8 cellular contexts compared by ENCODE assay signal in the genomic region with DNA sequence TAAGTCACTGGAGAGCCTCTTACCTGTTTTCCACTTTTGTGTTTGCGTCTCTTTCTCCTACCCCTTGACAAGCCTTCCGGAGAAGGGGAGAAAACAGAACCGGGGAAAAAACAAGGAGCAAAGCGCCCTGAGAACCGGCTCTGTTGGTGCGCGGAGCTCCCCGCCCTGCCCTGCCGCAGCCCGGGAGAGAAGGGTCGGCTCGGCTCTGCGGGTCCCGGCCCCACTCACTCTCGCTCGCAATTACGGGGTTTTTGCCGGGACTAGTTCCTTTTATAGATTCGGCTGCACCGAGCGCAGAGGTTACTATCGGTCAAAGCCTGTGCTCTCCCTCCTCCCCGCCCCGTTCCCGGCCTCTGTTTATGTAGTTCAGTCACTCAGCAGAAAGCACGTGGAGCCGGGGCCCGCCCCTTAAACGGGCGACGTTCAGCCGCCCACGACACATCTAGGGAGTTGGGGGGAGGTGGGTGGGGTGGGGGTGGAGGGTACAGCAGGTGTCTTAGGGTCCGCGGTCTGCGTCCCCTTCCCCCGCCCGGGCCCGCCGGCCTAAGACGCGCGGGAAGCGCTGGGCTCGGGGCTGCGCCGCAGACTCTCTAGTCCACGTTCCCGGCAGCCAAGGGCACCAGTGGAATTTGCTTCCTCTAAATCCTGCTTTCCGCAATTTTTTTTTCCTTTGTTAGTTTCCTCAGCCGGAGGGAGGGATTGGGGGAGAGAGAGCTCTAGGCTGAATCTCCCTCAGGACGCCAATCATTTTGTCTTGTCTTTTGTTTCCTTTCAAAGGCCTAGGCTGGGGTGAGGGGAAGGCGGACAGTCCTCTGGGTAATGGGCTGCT. TPM values are rescaled to one million over a fixed set of nuclear protein-coding genes. Genes with fewer than 3 reads are reported as not detected.
DNase-seq lines count a peak whose midpoint lies in the region; ATAC-seq and TF ChIP-seq lines count a peak whose summit lies in the region.

A gene with protein sequence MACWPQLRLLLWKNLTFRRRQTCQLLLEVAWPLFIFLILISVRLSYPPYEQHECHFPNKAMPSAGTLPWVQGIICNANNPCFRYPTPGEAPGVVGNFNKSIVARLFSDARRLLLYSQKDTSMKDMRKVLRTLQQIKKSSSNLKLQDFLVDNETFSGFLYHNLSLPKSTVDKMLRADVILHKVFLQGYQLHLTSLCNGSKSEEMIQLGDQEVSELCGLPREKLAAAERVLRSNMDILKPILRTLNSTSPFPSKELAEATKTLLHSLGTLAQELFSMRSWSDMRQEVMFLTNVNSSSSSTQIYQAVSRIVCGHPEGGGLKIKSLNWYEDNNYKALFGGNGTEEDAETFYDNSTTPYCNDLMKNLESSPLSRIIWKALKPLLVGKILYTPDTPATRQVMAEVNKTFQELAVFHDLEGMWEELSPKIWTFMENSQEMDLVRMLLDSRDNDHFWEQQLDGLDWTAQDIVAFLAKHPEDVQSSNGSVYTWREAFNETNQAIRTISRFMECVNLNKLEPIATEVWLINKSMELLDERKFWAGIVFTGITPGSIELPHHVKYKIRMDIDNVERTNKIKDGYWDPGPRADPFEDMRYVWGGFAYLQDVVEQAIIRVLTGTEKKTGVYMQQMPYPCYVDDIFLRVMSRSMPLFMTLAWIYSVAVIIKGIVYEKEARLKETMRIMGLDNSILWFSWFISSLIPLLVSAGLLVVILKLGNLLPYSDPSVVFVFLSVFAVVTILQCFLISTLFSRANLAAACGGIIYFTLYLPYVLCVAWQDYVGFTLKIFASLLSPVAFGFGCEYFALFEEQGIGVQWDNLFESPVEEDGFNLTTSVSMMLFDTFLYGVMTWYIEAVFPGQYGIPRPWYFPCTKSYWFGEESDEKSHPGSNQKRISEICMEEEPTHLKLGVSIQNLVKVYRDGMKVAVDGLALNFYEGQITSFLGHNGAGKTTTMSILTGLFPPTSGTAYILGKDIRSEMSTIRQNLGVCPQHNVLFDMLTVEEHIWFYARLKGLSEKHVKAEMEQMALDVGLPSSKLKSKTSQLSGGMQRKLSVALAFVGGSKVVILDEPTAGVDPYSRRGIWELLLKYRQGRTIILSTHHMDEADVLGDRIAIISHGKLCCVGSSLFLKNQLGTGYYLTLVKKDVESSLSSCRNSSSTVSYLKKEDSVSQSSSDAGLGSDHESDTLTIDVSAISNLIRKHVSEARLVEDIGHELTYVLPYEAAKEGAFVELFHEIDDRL (N-terminal part only) (minus strand): TSS at position 244 of the 829 bp plus-strand sequence. CDS start 24,476 bp downstream, outside the sequence.

- H3K4me1 ChIP-seq in breast epithelium (no peaks in the 10 kb centered on the region), iPS-18a (ENCODE audit: control insufficient read depth, low read depth, low read length) (peaks cover 15% of the 10 kb centered on the region), gastrocnemius medialis (peaks cover 30 to 31% of the 10 kb centered on the region in 2 donors)

- no peak for TF ChIP-seq CTCF in NB4 (IDR thresholded peaks at IDR 0.05; ENCODE audit: low read depth, low read length)
- TF ChIP-seq CTCF in WI38 (IDR thresholded peaks at IDR 0.05; ENCODE audit: low read depth, low read length) = no peak
- TF ChIP-seq CTCF in breast epithelium (IDR thresholded peaks at IDR 0.05) = no peak
- TF ChIP-seq CTCF in gastrocnemius medialis (IDR thresholded peaks at IDR 0.05 in 4 of 5, conservative IDR thresholded peaks at IDR 0.05 in 1 of 5) = no peak

- H3K27ac ChIP-seq in breast epithelium (peak within 1 kb of the TSS; percentile 81 to 84), iPS-18a (ENCODE audit: low read length) (no peak within 1 kb of the TSS), gastrocnemius medialis (peak within 1 kb of the TSS; percentile 89 to 98 (median 96))

- DNase-seq in AG20443 (ENCODE audit: low spot score) = peak; percentile 87
- peak; percentile 93 for DNase-seq in NB4 (ENCODE audit: low read depth)
- peak; percentile 84 to 86 for DNase-seq in breast epithelium (ENCODE audit: low spot score in 2 of 2)
- DNase-seq in gastrocnemius medialis = peak; percentile 94 to 96

- peak within 1 kb of the TSS; percentile 81 for H3K4me3 ChIP-seq in NB4 (ENCODE audit: low read depth, low read length)
- peak within 1 kb of the TSS; percentile 95 for H3K4me3 ChIP-seq in WI38 (ENCODE audit: low read depth, low read length)
- peak within 1 kb of the TSS; percentile 84 to 91 (median 89) for H3K4me3 ChIP-seq in breast epithelium
- peak within 1 kb of the TSS; percentile 73 for H3K4me3 ChIP-seq in iPS-18a (ENCODE audit: low read length)
- H3K4me3 ChIP-seq in gastrocnemius medialis = peak within 1 kb of the TSS; percentile 68 to 94 (median 88)

- intact Hi-C loops in breast epithelium (cut with DNase I; ENCODE audit: low total_unique reads) = loop anchor here (10.0 kb wide), 1 partner anchor 487 kb away; no protein-coding TSS in a partner anchor
- intact Hi-C loops in gastrocnemius medialis (cut with DNase I; ENCODE audit: low total_unique reads) = loop anchor here (1.0 to 5.0 kb wide), 7 partner anchors 40 to 319 kb away; no protein-coding TSS in a partner anchor

- TF ChIP-seq POLR2A in NB4 (IDR thresholded peaks at IDR 0.05; ENCODE audit: extremely low read depth, insufficient read length) = peak; percentile 90
- TF ChIP-seq POLR2A in breast epithelium (IDR thresholded peaks at IDR 0.05) = peak; percentile 36
- TF ChIP-seq POLR2A in gastrocnemius medialis (IDR thresholded peaks at IDR 0.05) = peak; percentile 51 to 96

- H3K9me3 ChIP-seq in breast epithelium (no peaks in the 10 kb centered on the region), iPS-18a (ENCODE audit: control insufficient read depth, low read depth, low read length) (no peaks in the 10 kb centered on the region), gastrocnemius medialis (no peaks in the 10 kb centered on the region)

- H3K27me3 ChIP-seq in breast epithelium (no peaks in the 10 kb centered on the region), iPS-18a (ENCODE audit: control insufficient read depth, insufficient read depth, low read length) (peaks cover 18% of the 10 kb centered on the region), gastrocnemius medialis (no peaks in the 10 kb centered on the region)

- in situ Hi-C loops in gastrocnemius medialis (cut with MboI; ENCODE audit: low sequenced_read_pairs in 4 of 4) = loop anchor here in 3 of 4 donors (5.0 to 10.0 kb wide), 4 partner anchors 39 to 487 kb away; a partner anchor contains a TSS

- peak within 1 kb of the TSS; percentile 61 for H3K9ac ChIP-seq in iPS-18a (ENCODE audit: low read length)

- ATAC-seq in GM21381 (IDR thresholded peaks at IDR 0.05; ENCODE audit: unreplicated experiment) = peak; percentile 48
- ATAC-seq in gastrocnemius medialis = peak; percentile 85
- no peak for ATAC-seq in HG02759 (IDR thresholded peaks at IDR 0.05; ENCODE audit: unreplicated experiment)

- H3K36me3 ChIP-seq in breast epithelium (no peaks in the 10 kb centered on the region), iPS-18a (ENCODE audit: control insufficient read depth, low read depth, low read length) (no peaks in the 10 kb centered on the region), gastrocnemius medialis (no peaks in the 10 kb centered on the region)

RNA-seq across cellular contexts. Expression of the gene that starts here (rescaled TPM):
- total RNA-seq in breast epithelium (100 to 1,000 TPM in 1 of 3 donors, 10 to 100 TPM in 2; 57.0 to 100 (median 67.8) TPM), gastrocnemius medialis (10 to 100 TPM in 3 of 4 donors, 1 to 10 TPM in 1; 4.9 to 23.8 (median 21.5) TPM)

Comparison
In these comparisons a context has a peak if more than half of its experiments do, and no peak if none do; other contexts are left out.
1. POLR2A ChIP-seq: peak in every context shown above with its lines; median percentile 90 in NB4; 74 in gastrocnemius medialis; 36 in breast epithelium.